14 cellular contexts compared by ENCODE assay signal in genomic region chr13:97384366-97384765, GRCh38.
"Had no signal": no experiment of that assay in that cellular context is flagged by ENCODE, and none has a peak within 500 bp of the region (broad histone marks: within the 10 kb centered on the region; RNA-seq: fewer than 3 reads in every experiment).

No MANE protein-coding gene starts in this region.

- H3K4me3 ChIP-seq: gastrocnemius medialis, lung, skin epidermis, tibial artery had no signal

- H3K27me3 ChIP-seq: gastrocnemius medialis, tibial artery had no signal

- ATAC-seq: effector memory CD8-positive, alpha-beta T cell; gastrocnemius medialis had no signal

- H3K9me3 ChIP-seq: gastrocnemius medialis, tibial artery had no signal

- H3K27ac ChIP-seq: epithelial cell of prostate, gastrocnemius medialis, parathyroid adenoma, tibial artery had no signal

- H3K4me1 ChIP-seq: parathyroid adenoma had no signal

- DNase-seq: activated CD4-positive, alpha-beta T cell treated with anti-CD3 and anti-CD28 coated beads, Interleukin-2, amount 10 ng/mL, durations not matched to agents 7 days and 5 days; activated CD4-positive, CD25-positive, alpha-beta regulatory T cell; activated T-cell treated with anti-CD3 and anti-CD28 coated beads, Interleukin-2, amount 50 U/mL, for 1 hour; central memory CD4-positive, alpha-beta T cell; cortex of kidney; effector memory CD8-positive, alpha-beta T cell; gastrocnemius medialis; naive B cell; retina; tibial artery had no signal
